Comparison of ENCODE assay signal across 37 cellular contexts in the genomic region with DNA sequence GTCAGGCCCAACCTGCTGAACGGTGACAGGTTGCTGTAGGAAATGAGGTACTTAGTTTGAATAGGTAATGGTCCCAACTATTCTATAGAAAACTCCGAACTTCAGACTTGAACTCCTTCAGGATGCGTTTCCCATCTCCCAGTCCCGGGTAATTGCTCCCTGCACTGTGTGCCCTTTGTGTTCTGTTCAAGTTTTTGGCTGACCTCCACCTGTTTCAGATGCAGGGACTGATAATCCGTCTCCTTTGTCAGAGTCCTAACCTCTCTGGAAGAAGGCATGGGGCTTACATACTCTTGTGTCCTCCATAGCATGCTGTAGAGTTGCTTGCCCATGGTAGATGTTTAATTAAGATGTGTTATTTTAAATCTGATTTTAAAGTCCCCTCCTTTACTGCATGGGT.
"Had no signal": no experiment of that assay in that cellular context is flagged by ENCODE, and none has a peak within 500 bp of the region (broad histone marks: within the 10 kb centered on the region; RNA-seq: fewer than 3 reads in every experiment).

No MANE protein-coding gene starts in this region.

- H3K27me3 ChIP-seq: adrenal gland, ascending aorta, body of pancreas, brain microvascular endothelial cell, breast epithelium, cardiac muscle cell had no signal

- H3K4me3 Mint-ChIP-seq: activated naive CD4-positive, alpha-beta T cell treated with anti-CD3 and anti-CD28 coated beads for 36 hours; activated naive CD4-positive, alpha-beta T cell treated with anti-CD3 and anti-CD28 coated beads, Interleukin-2, amount 10 ng/mL, durations not matched to agents 7 days and 5 days; activated naive CD4-positive, alpha-beta T cell treated with anti-CD3 and anti-CD28 coated beads, Interleukin-2, amount 50 U/mL, for 24 hours; activated naive CD8-positive, alpha-beta T cell; activated naive CD8-positive, alpha-beta T cell treated with anti-CD3 and anti-CD28 coated beads for 36 hours; activated naive CD8-positive, alpha-beta T cell treated with anti-CD3 and anti-CD28 coated beads, Interleukin-2, amount 10 ng/mL, durations not matched to agents 7 days and 5 days; activated naive CD8-positive, alpha-beta T cell treated with anti-CD3 and anti-CD28 coated beads, Interleukin-2, amount 50 U/mL, for 24 hours; activated T-cell treated with anti-CD3 and anti-CD28 coated beads, Interleukin-2, amount 50 U/mL, for 24 hours; activated T-cell treated with anti-CD3 and anti-CD28 coated beads, Interleukin-2, amount 50 U/mL, for 4 hours; activated T-cell treated with anti-CD3 and anti-CD28 coated beads, Interleukin-2, amount 50 U/mL, for 72 hours; activated T-helper 1 cell treated with anti-CD3 and anti-CD28 coated beads, Interleukin-12 subunit alpha, Interleukin-12 subunit beta, Interleukin-2, Interleukin-4 antibody, amounts not matched to agents 30 ng/mL and 10 ng/mL and 1 ng/mL, durations not matched to agents 14 hours and 24 hours and 36 hours; activated T-helper 17 cell treated with anti-CD3 and anti-CD28 coated beads, Interleukin-2, amount 50 U/mL, for 72 hours; brain; central memory CD8-positive, alpha-beta T cell had no signal

- H3K4me1 Mint-ChIP-seq: activated naive CD4-positive, alpha-beta T cell treated with anti-CD3 and anti-CD28 coated beads, Interleukin-2, amount 10 ng/mL, durations not matched to agents 7 days and 5 days; activated naive CD8-positive, alpha-beta T cell treated with anti-CD3 and anti-CD28 coated beads for 36 hours; activated naive CD8-positive, alpha-beta T cell treated with anti-CD3 and anti-CD28 coated beads, Interleukin-2, amount 50 U/mL, for 24 hours; activated T-helper 17 cell treated with anti-CD3 and anti-CD28 coated beads, Interleukin-2, amount 50 U/mL, for 72 hours; central memory CD8-positive, alpha-beta T cell had no signal

- H3K27ac ChIP-seq: adrenal gland, ascending aorta, body of pancreas, brain microvascular endothelial cell, breast epithelium, cardiac muscle cell had no signal

- H3K27ac Mint-ChIP-seq: activated naive CD4-positive, alpha-beta T cell treated with anti-CD3 and anti-CD28 coated beads for 36 hours; activated naive CD4-positive, alpha-beta T cell treated with anti-CD3 and anti-CD28 coated beads, Interleukin-2, amount 10 ng/mL, durations not matched to agents 7 days and 5 days; activated naive CD4-positive, alpha-beta T cell treated with anti-CD3 and anti-CD28 coated beads, Interleukin-2, amount 50 U/mL, for 24 hours; activated naive CD4-positive, alpha-beta T cell treated with anti-CD3 and anti-CD28 coated beads, Interleukin-2, amount 50 U/mL, for 72 hours; activated naive CD8-positive, alpha-beta T cell; activated naive CD8-positive, alpha-beta T cell treated with anti-CD3 and anti-CD28 coated beads for 36 hours; activated naive CD8-positive, alpha-beta T cell treated with anti-CD3 and anti-CD28 coated beads, Interleukin-2, amount 10 ng/mL, durations not matched to agents 7 days and 5 days; activated naive CD8-positive, alpha-beta T cell treated with anti-CD3 and anti-CD28 coated beads, Interleukin-2, amount 50 U/mL, for 24 hours; activated T-cell treated with anti-CD3 and anti-CD28 coated beads, Interleukin-2, amount 50 U/mL, for 24 hours; activated T-cell treated with anti-CD3 and anti-CD28 coated beads, Interleukin-2, amount 50 U/mL, for 72 hours; activated T-helper 1 cell treated with anti-CD3 and anti-CD28 coated beads, Interleukin-12 subunit alpha, Interleukin-12 subunit beta, Interleukin-2, Interleukin-4 antibody, amounts not matched to agents 30 ng/mL and 10 ng/mL and 1 ng/mL, durations not matched to agents 14 hours and 24 hours and 36 hours; activated T-helper 2 cell treated with anti-CD3 and anti-CD28 coated beads, Interferon-gamma antibody, Interleukin-2, Interleukin-4, amounts not matched to agents 10 μg/mL and 5 μg/mL and 100 μg/mL, durations not matched to agents 14 hours and 24 hours and 36 hours had no signal

- H3K4me1 ChIP-seq: adrenal gland, ascending aorta, body of pancreas, breast epithelium had no signal

- DNase-seq: activated effector memory CD4-positive, alpha-beta T cell treated with anti-CD3 and anti-CD28 coated beads, Interleukin-2, amount 50 U/mL, for 16 hours; activated effector memory CD4-positive, alpha-beta T cell treated with Interleukin-2 at 50 U/mL for 16 hours; activated gamma-delta T cell; activated gamma-delta T cell treated with Interleukin-2 at 50 U/mL for 16 hours; activated naive CD4-positive, alpha-beta T cell; activated naive CD4-positive, alpha-beta T cell treated with anti-CD3 and anti-CD28 coated beads for 36 hours; activated naive CD4-positive, alpha-beta T cell treated with anti-CD3 and anti-CD28 coated beads, Interleukin-2, amount 10 ng/mL, durations not matched to agents 7 days and 5 days; activated naive CD4-positive, alpha-beta T cell treated with anti-CD3 and anti-CD28 coated beads, Interleukin-2, amount 50 U/mL, for 16 hours; activated naive CD4-positive, alpha-beta T cell treated with Interleukin-2 at 50 U/mL for 16 hours; activated naive CD8-positive, alpha-beta T cell treated with anti-CD3 and anti-CD28 coated beads for 36 hours; activated naive CD8-positive, alpha-beta T cell treated with anti-CD3 and anti-CD28 coated beads, Interleukin-2, amount 10 ng/mL, durations not matched to agents 7 days and 5 days; activated naive CD8-positive, alpha-beta T cell treated with anti-CD3 and anti-CD28 coated beads, Interleukin-2, amount 50 U/mL, for 24 hours; activated T-cell treated with anti-CD3 and anti-CD28 coated beads, Interleukin-2, amount 50 U/mL, for 1 hour; activated T-cell treated with anti-CD3 and anti-CD28 coated beads, Interleukin-2, amount 50 U/mL, for 24 hours; activated T-cell treated with anti-CD3 and anti-CD28 coated beads, Interleukin-2, amount 50 U/mL, for 4 hours; activated T-cell treated with anti-CD3 and anti-CD28 coated beads, Interleukin-2, amount 50 U/mL, for 48 hours; activated T-cell treated with anti-CD3 and anti-CD28 coated beads, Interleukin-2, amount 50 U/mL, for 72 hours; adrenal gland; amniotic stem cell; aorta; body of pancreas; brain microvascular endothelial cell; central memory CD4-positive, alpha-beta T cell; cerebellar nuclear complex had no signal

- H3K36me3 ChIP-seq: adrenal gland, ascending aorta, brain microvascular endothelial cell, breast epithelium, cardiac muscle cell had no signal

- H3K4me3 ChIP-seq: adrenal gland, ascending aorta, body of pancreas, breast epithelium, cardiac muscle cell had no signal

- ATAC-seq: activated naive CD4-positive, alpha-beta T cell treated with anti-CD3 and anti-CD28 coated beads, Interleukin-2, amount 50 U/mL, for 72 hours; activated naive CD8-positive, alpha-beta T cell treated with anti-CD3 and anti-CD28 coated beads, Interleukin-2, amount 50 U/mL, for 24 hours; activated T-cell treated with anti-CD3 and anti-CD28 coated beads, Interleukin-2, amount 50 U/mL, for 4 hours; activated T-cell treated with anti-CD3 and anti-CD28 coated beads, Interleukin-2, amount 50 U/mL, for 72 hours; activated T-helper 17 cell treated with anti-CD3 and anti-CD28 coated beads, Interleukin-2, amount 50 U/mL, for 72 hours; body of pancreas had no signal

- H3K9me3 ChIP-seq: adrenal gland, ascending aorta, body of pancreas, breast epithelium had no signal

- FAIRE-seq: astrocyte, bronchial epithelial cell had no signal

- H3K36me3 Mint-ChIP-seq: activated naive CD4-positive, alpha-beta T cell treated with anti-CD3 and anti-CD28 coated beads, Interleukin-2, amount 10 ng/mL, durations not matched to agents 7 days and 5 days; activated naive CD4-positive, alpha-beta T cell treated with anti-CD3 and anti-CD28 coated beads, Interleukin-2, amount 50 U/mL, for 24 hours; activated naive CD4-positive, alpha-beta T cell treated with anti-CD3 and anti-CD28 coated beads, Interleukin-2, amount 50 U/mL, for 72 hours; activated naive CD8-positive, alpha-beta T cell; activated naive CD8-positive, alpha-beta T cell treated with anti-CD3 and anti-CD28 coated beads for 36 hours; activated naive CD8-positive, alpha-beta T cell treated with anti-CD3 and anti-CD28 coated beads, Interleukin-2, amount 10 ng/mL, durations not matched to agents 7 days and 5 days; brain had no signal

- H3K27me3 Mint-ChIP-seq: activated naive CD8-positive, alpha-beta T cell; activated naive CD8-positive, alpha-beta T cell treated with anti-CD3 and anti-CD28 coated beads for 36 hours; activated naive CD8-positive, alpha-beta T cell treated with anti-CD3 and anti-CD28 coated beads, Interleukin-2, amount 10 ng/mL, durations not matched to agents 7 days and 5 days; activated naive CD8-positive, alpha-beta T cell treated with anti-CD3 and anti-CD28 coated beads, Interleukin-2, amount 50 U/mL, for 24 hours; activated T-cell treated with anti-CD3 and anti-CD28 coated beads, Interleukin-2, amount 50 U/mL, for 24 hours had no signal

- H3K9me3 Mint-ChIP-seq: activated naive CD4-positive, alpha-beta T cell treated with anti-CD3 and anti-CD28 coated beads for 36 hours; activated naive CD4-positive, alpha-beta T cell treated with anti-CD3 and anti-CD28 coated beads, Interleukin-2, amount 10 ng/mL, durations not matched to agents 7 days and 5 days; activated naive CD4-positive, alpha-beta T cell treated with anti-CD3 and anti-CD28 coated beads, Interleukin-2, amount 50 U/mL, for 24 hours; activated naive CD4-positive, alpha-beta T cell treated with anti-CD3 and anti-CD28 coated beads, Interleukin-2, amount 50 U/mL, for 72 hours; activated naive CD8-positive, alpha-beta T cell treated with anti-CD3 and anti-CD28 coated beads for 36 hours; activated naive CD8-positive, alpha-beta T cell treated with anti-CD3 and anti-CD28 coated beads, Interleukin-2, amount 10 ng/mL, durations not matched to agents 7 days and 5 days; activated naive CD8-positive, alpha-beta T cell treated with anti-CD3 and anti-CD28 coated beads, Interleukin-2, amount 50 U/mL, for 24 hours; activated T-cell treated with anti-CD3 and anti-CD28 coated beads, Interleukin-2, amount 50 U/mL, for 24 hours; activated T-cell treated with anti-CD3 and anti-CD28 coated beads, Interleukin-2, amount 50 U/mL, for 4 hours; activated T-cell treated with anti-CD3 and anti-CD28 coated beads, Interleukin-2, amount 50 U/mL, for 72 hours; activated T-helper 1 cell treated with anti-CD3 and anti-CD28 coated beads, Interleukin-12 subunit alpha, Interleukin-12 subunit beta, Interleukin-2, Interleukin-4 antibody, amounts not matched to agents 30 ng/mL and 10 ng/mL and 1 ng/mL, durations not matched to agents 14 hours and 24 hours and 36 hours; activated T-helper 17 cell treated with anti-CD3 and anti-CD28 coated beads, Interleukin-2, amount 50 U/mL, for 72 hours; activated T-helper 2 cell treated with anti-CD3 and anti-CD28 coated beads, Interferon-gamma antibody, Interleukin-2, Interleukin-4, amounts not matched to agents 10 μg/mL and 5 μg/mL and 100 μg/mL, durations not matched to agents 14 hours and 24 hours and 36 hours; brain; central memory CD8-positive, alpha-beta T cell had no signal
